9 cellular contexts compared by ENCODE assay signal in the genomic region with DNA sequence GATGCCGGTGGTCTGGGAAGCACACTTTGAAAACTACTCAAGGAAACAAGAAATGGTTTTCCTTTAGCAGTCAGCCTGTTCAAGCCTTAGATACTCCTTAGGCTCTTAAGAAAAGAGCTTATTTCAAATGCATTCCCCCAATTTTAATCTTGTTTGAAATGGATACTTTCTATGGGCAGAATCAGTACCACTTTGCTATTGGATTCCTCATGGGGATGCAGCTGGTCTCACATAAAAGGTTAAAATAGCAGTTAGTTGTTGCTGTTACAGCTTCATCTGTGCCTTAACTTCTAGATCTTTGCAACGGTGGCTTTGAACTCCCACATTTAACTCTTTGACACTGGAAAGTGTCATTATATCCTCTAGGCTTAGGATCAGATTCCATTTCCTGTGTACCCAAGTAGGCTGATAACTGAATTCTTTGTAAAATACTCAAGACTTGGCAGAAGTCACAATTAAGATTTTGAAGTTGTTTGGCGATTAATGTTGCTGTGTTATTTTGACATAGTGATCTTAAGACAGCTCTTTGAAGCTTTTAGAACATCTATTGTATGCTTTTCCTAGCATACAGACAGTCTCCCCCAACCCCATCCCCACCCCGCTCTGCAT. TPM values are rescaled to one million over a fixed set of nuclear protein-coding genes. Genes with fewer than 3 reads are reported as not detected.
DNase-seq lines count a peak whose midpoint lies in the region; TF ChIP-seq lines count a peak whose summit lies in the region.
"Had no signal": no experiment of that assay in that cellular context is flagged by ENCODE, and none has a peak within 500 bp of the region (broad histone marks: within the 10 kb centered on the region; RNA-seq: fewer than 3 reads in every experiment).

No MANE protein-coding gene starts in this region.

- DNase-seq in AG04449 (ENCODE audit: low read depth, low spot score): peak; percentile 14
- no peak for DNase-seq in RWPE1 (ENCODE audit: low spot score)
- no peak for DNase-seq in fibroblast of pulmonary artery (ENCODE audit: low read depth)
- DNase-seq in neural crest cell (ENCODE audit: low read depth, low spot score): no peak
- DNase-seq in DMS114 treated with DMSO at 0.1 percent for 48 hours (lab: John Stamatoyannopoulos, UW; ENCODE audit: unreplicated experiment): no peak
- DNase-seq in HEK293T (ENCODE audit: extremely low spot score): no peak
- no peak for DNase-seq in activated T-cell treated with anti-CD3 and anti-CD28 coated beads for 4 hours
- DNase-seq in T-helper 2 cell: no peak
- DNase-seq: dorsolateral prefrontal cortex had no signal

- H3K9me3 Mint-ChIP-seq in neural crest cell: no peaks in the 10 kb centered on the region

- no peak for TF ChIP-seq CTCF in AG04449 (IDR thresholded peaks at IDR 0.05; ENCODE audit: insufficient read depth, low read length, missing control alignments)
- TF ChIP-seq CTCF in RWPE1 (conservative IDR thresholded peaks at IDR 0.05; ENCODE audit: low read depth): no peak
- TF ChIP-seq CTCF in fibroblast of pulmonary artery (IDR thresholded peaks at IDR 0.05; ENCODE audit: low read length, missing control alignments): no peak
- no peak for TF ChIP-seq CTCF in neural crest cell (conservative IDR thresholded peaks at IDR 0.05)

- CTCF ChIA-PET in AG04449 (lab: Yijun Ruan, JAX): interaction anchor here (0.7 to 5.5 kb wide), 7 partner anchors 174 to 875 kb away, joined by 3 to 51 read pairs (median 7); no protein-coding TSS in a partner anchor
- CTCF ChIA-PET in RWPE1 (lab: Yijun Ruan, JAX): interaction anchor here (0.6 to 3.6 kb wide), 3 partner anchors 41 to 411 kb away, joined by 3 to 47 read pairs (median 3); no protein-coding TSS in a partner anchor
- CTCF ChIA-PET in HEK293T (lab: Yijun Ruan, JAX): no interaction called here

- H3K4me3 ChIP-seq in AG04449 (ENCODE audit: low read depth, low read length) (peak overlapping the region; percentile 95), fibroblast of pulmonary artery (replicated peaks; ENCODE audit: low read depth, low read length) (peak overlapping the region; percentile 91)

- peaks cover 23% of the 10 kb centered on the region for H3K27me3 Mint-ChIP-seq in neural crest cell (ENCODE audit: low read depth)

- POLR2A ChIA-PET in AG04449 (lab: Yijun Ruan, JAX) (interaction anchor here (0.6 to 5.5 kb wide), 23 partner anchors 8 to 876 kb away, joined by 3 to 133 read pairs (median 6); no protein-coding TSS in a partner anchor), RWPE1 (lab: Yijun Ruan, JAX; ENCODE audit: low non-redundant PET) (no interaction called here), HEK293T (lab: Yijun Ruan, JAX) (no interaction called here)

- peaks cover 5% of the 10 kb centered on the region for H3K36me3 Mint-ChIP-seq in neural crest cell (ENCODE audit: low read depth)

- no peak overlapping the region for H3K27ac Mint-ChIP-seq in neural crest cell (ENCODE audit: unreplicated experiment)

- peak overlapping the region; percentile 62 for H3K4me3 Mint-ChIP-seq in neural crest cell

- H3K4me1 Mint-ChIP-seq in neural crest cell: peaks cover 34% of the 10 kb centered on the region

- peak overlapping the region; percentile 95 for H3K27ac ChIP-seq in RWPE1

TF ChIP-seq in HEK293T, 16 proteins besides CTCF, POLR2A, EP300 and RAD21:
- TF ChIP-seq FOXK2 (IDR thresholded peaks at IDR 0.05) (no peak), FOXM1 (IDR thresholded peaks at IDR 0.05; ENCODE audit: borderline replicate concordance) (no peak)
TF ChIP-seq in HEK293T: peak in this region for 0.

RNA-seq across cellular contexts. Expression of a gene that starts 2.2 kb away (rescaled TPM):
- total RNA-seq in neural crest cell: 17.3 and 20.7 TPM in 2 replicates
